8 cellular contexts compared by ENCODE assay signal in the genomic region with DNA sequence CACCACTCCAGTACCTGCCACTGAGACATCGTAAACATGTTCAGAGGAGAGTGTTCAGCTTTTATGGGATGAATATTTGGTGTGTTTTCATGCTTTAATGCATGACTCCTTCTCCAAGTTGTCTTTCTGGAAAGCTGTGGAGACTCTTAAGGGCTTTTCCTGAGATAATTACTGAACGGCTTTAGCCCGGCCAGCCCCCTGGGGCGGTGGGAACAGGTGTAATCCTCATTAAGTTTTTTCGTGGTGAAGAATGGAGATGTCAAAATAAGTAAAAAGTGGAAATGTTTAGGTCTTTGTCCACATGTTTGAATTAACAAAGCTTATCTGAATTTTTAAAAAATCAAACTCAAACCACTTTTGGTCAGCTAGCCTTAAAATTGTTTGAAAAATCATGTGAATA. TPM values are rescaled to one million over a fixed set of nuclear protein-coding genes. Genes with fewer than 3 reads are reported as not detected.
DNase-seq lines count a peak whose midpoint lies in the region; ATAC-seq and TF ChIP-seq lines count a peak whose summit lies in the region.

No MANE protein-coding gene starts in this region.

- intact Hi-C loops in activated CD8-positive, alpha-beta T cell treated with anti-CD3 and anti-CD28 coated beads for 36 hours (cut with micrococcal nuclease) = loop anchor here (5.0 kb wide), 1 partner anchor 83 kb away; no protein-coding TSS in a partner anchor

- TF ChIP-seq CTCF in SK-N-SH (IDR thresholded peaks at IDR 0.05) = no peak
- no peak for TF ChIP-seq CTCF in activated CD8-positive, alpha-beta T cell treated with anti-CD3 and anti-CD28 coated beads for 36 hours (IDR thresholded peaks at IDR 0.05)

- H3K4me2 ChIP-seq in SK-N-SH = peak overlapping the region; percentile 74

- no peaks in the 10 kb centered on the region for H3F3A ChIP-seq in SK-N-SH (replicated peaks; ENCODE audit: insufficient read depth)

- peak overlapping the region; percentile 93 for H3K27ac Mint-ChIP-seq in activated CD8-positive, alpha-beta T cell treated with anti-CD3 and anti-CD28 coated beads for 36 hours

- no peaks in the 10 kb centered on the region for H3K27me3 ChIP-seq in SK-N-SH (ENCODE audit: insufficient read depth)
- H3K27me3 ChIP-seq in subcutaneous abdominal adipose tissue (ENCODE audit: control insufficient read depth in 5 of 5, insufficient read depth in 4 of 5, low read length in 5 of 5) = no peaks in the 10 kb centered on the region

- ATAC-seq in SK-N-SH treated with all-trans-retinoic acid at 6 μM for 48 hours (no peak; the same call in 2 of the 3 replicates), GM18873 (IDR thresholded peaks at IDR 0.05; ENCODE audit: low FRiP score, unreplicated experiment) (no peak)
- no peak for ATAC-seq in activated CD8-positive, alpha-beta T cell treated with anti-CD3 and anti-CD28 coated beads for 36 hours

- no peak overlapping the region for H3K27ac ChIP-seq in SK-N-SH (ENCODE audit: low read depth in 2 of 2, low read length in 1 of 2)
- H3K27ac ChIP-seq in subcutaneous abdominal adipose tissue (ENCODE audit: low read depth, low read length) = peak overlapping the region; percentile 66

- TF ChIP-seq EP300 in SK-N-SH (IDR thresholded peaks at IDR 0.05; ENCODE audit: borderline replicate concordance in 1 of 2, low read depth in 1 of 2, low read length in 1 of 2) = no peak

- WGBS in SK-N-SH (ENCODE audit: low lambda C conversion rate) = 29% methylated on average over 5 of the region's 5 CpGs

- CTCF ChIA-PET in SK-N-SH (lab: Yijun Ruan, JAX) = interaction anchor here (0.7 to 0.8 kb wide), 2 partner anchors 54 to 156 kb away, joined by 3 read pairs; no protein-coding TSS in a partner anchor
- CTCF ChIA-PET in activated CD8-positive, alpha-beta T cell treated with anti-CD3 and anti-CD28 coated beads for 36 hours (lab: Charles Lee) = interaction anchor here (1.6 to 3.2 kb wide), 3 partner anchors 9 to 377 kb away, joined by 3 to 14 read pairs (median 10); no protein-coding TSS in a partner anchor

- H3K4me1 Mint-ChIP-seq in activated CD8-positive, alpha-beta T cell treated with anti-CD3 and anti-CD28 coated beads for 36 hours (ENCODE audit: low read depth) = peaks cover 42% of the 10 kb centered on the region

- H4K20me1 ChIP-seq in SK-N-SH (ENCODE audit: insufficient read depth) = no peaks in the 10 kb centered on the region

- peak overlapping the region; percentile 95 for H3K4me3 Mint-ChIP-seq in activated CD8-positive, alpha-beta T cell treated with anti-CD3 and anti-CD28 coated beads for 36 hours

- POLR2A ChIA-PET in SK-N-SH (lab: Yijun Ruan, JAX) = no interaction called here
- POLR2A ChIA-PET in activated CD8-positive, alpha-beta T cell treated with anti-CD3 and anti-CD28 coated beads for 36 hours (lab: Charles Lee) = interaction anchor here (0.7 to 2.0 kb wide), 3 partner anchors 10 to 84 kb away, joined by 3 to 13 read pairs (median 3); no protein-coding TSS in a partner anchor

- H3K9ac ChIP-seq in SK-N-SH (peak overlapping the region; percentile 76; the same call in 1 of the 2 replicates), subcutaneous abdominal adipose tissue (ENCODE audit: low read length in 5 of 5) (peak overlapping the region in 4 of 5 donors; percentile 34 to 71 (median 64))

- H3K9me3 ChIP-seq in SK-N-SH (no peaks in the 10 kb centered on the region), iPS-18c (ENCODE audit: control insufficient read depth, insufficient read depth, low read length) (no peaks in the 10 kb centered on the region), subcutaneous abdominal adipose tissue (ENCODE audit: control insufficient read depth in 5 of 5, low read length in 5 of 5) (no peaks in the 10 kb centered on the region)

- no peak for DNase-seq in SK-N-SH
- no peak for DNase-seq in activated CD8-positive, alpha-beta T cell treated with anti-CD3 and anti-CD28 coated beads for 36 hours
- DNase-seq in GF-D8 (lab: John Stamatoyannopoulos, UW) = no peak
- no peak for DNase-seq in LoVo (ENCODE audit: low spot score)

- H3K4me3 ChIP-seq in SK-N-SH (ENCODE audit: low read depth in 2 of 2, low read length in 1 of 2) (peak overlapping the region; percentile 80 to 83), iPS-18c (ENCODE audit: insufficient read depth, low read depth, low read length) (peak overlapping the region; percentile 78), subcutaneous abdominal adipose tissue (ENCODE audit: low read depth in 1 of 5, low read length in 5 of 5) (peak overlapping the region; percentile 71 to 86 (median 79))

- H3K27me3 Mint-ChIP-seq in activated CD8-positive, alpha-beta T cell treated with anti-CD3 and anti-CD28 coated beads for 36 hours = no peaks in the 10 kb centered on the region

- peak overlapping the region; percentile 95; the same call in 1 of the 2 replicates for H2AFZ ChIP-seq in SK-N-SH (ENCODE audit: low read depth)

- H3K36me3 ChIP-seq in SK-N-SH (replicated peaks in 1 of 2; ENCODE audit: control insufficient read depth in 1 of 2, insufficient read depth in 2 of 2, low read length in 1 of 2) (no peaks in the 10 kb centered on the region), subcutaneous abdominal adipose tissue (ENCODE audit: control insufficient read depth in 5 of 5, insufficient read depth in 5 of 5, low read length in 5 of 5) (no peaks in the 10 kb centered on the region)

- peaks cover 3% of the 10 kb centered on the region for H3K36me3 Mint-ChIP-seq in activated CD8-positive, alpha-beta T cell treated with anti-CD3 and anti-CD28 coated beads for 36 hours (ENCODE audit: low read depth)

- H3K9me3 Mint-ChIP-seq in activated CD8-positive, alpha-beta T cell treated with anti-CD3 and anti-CD28 coated beads for 36 hours = no peaks in the 10 kb centered on the region

- H3K79me2 ChIP-seq in SK-N-SH (ENCODE audit: insufficient read depth) = peaks cover 27% of the 10 kb centered on the region

- no peaks in the 10 kb centered on the region for H3K9me2 ChIP-seq in SK-N-SH

- TF ChIP-seq RAD21 in SK-N-SH (IDR thresholded peaks at IDR 0.05; ENCODE audit: low read length) = no peak

- peaks cover 4 to 22% of the 10 kb centered on the region in 2 experiments; a peak in 3 of 4 replicates for H3K4me1 ChIP-seq in SK-N-SH (ENCODE audit: control insufficient read depth in 1 of 2, insufficient read depth in 2 of 2, low read depth in 1 of 2, low read length in 1 of 2)
- peaks cover 0 to 26% (median 15%) of the 10 kb centered on the region in 5 donors for H3K4me1 ChIP-seq in subcutaneous abdominal adipose tissue (ENCODE audit: control insufficient read depth in 5 of 5, insufficient read depth in 5 of 5, low read length in 5 of 5)

TF ChIP-seq in SK-N-SH, 30 proteins besides CTCF, POLR2A, EP300 and RAD21:
- no peak for TF ChIP-seq RXRA (IDR thresholded peaks at IDR 0.05; ENCODE audit: borderline replicate concordance, low read depth)
- TF ChIP-seq, protein P1, sequence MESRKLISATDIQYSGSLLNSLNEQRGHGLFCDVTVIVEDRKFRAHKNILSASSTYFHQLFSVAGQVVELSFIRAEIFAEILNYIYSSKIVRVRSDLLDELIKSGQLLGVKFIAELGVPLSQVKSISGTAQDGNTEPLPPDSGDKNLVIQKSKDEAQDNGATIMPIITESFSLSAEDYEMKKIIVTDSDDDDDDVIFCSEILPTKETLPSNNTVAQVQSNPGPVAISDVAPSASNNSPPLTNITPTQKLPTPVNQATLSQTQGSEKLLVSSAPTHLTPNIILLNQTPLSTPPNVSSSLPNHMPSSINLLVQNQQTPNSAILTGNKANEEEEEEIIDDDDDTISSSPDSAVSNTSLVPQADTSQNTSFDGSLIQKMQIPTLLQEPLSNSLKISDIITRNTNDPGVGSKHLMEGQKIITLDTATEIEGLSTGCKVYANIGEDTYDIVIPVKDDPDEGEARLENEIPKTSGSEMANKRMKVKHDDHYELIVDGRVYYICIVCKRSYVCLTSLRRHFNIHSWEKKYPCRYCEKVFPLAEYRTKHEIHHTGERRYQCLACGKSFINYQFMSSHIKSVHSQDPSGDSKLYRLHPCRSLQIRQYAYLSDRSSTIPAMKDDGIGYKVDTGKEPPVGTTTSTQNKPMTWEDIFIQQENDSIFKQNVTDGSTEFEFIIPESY (IDR thresholded peaks at IDR 0.05; ENCODE audit: borderline replicate concordance, low read depth) = no peak
- TF ChIP-seq ELF1 (IDR thresholded peaks at IDR 0.05) = no peak
- no peak for TF ChIP-seq FOSL2 (IDR thresholded peaks at IDR 0.05; ENCODE audit: borderline replicate concordance, low read depth)
- no peak for TF ChIP-seq FOXJ3 (CRISPR knock-in tag; IDR thresholded peaks at IDR 0.05)
- TF ChIP-seq SMC3 (IDR thresholded peaks at IDR 0.05; ENCODE audit: low read depth, low read length) = no peak

TF ChIP-seq in SK-N-SH treated with all-trans-retinoic acid at 6 μM for 48 hours, 23 proteins besides CTCF, POLR2A, EP300 and RAD21:
- TF ChIP-seq SNAI2 (CRISPR knock-in tag; IDR thresholded peaks at IDR 0.05) (no peak), TCF4 (CRISPR knock-in tag; IDR thresholded peaks at IDR 0.05; ENCODE audit: borderline replicate concordance) (no peak), ZFP30 (CRISPR knock-in tag; IDR thresholded peaks at IDR 0.05) (no peak), RARB (CRISPR knock-in tag; IDR thresholded peaks at IDR 0.05) (no peak), ISL1 (CRISPR knock-in tag; IDR thresholded peaks at IDR 0.05) (no peak), PPARA (CRISPR knock-in tag; IDR thresholded peaks at IDR 0.05; ENCODE audit: borderline replicate concordance) (no peak), ZNF70 (CRISPR knock-in tag; IDR thresholded peaks at IDR 0.05) (no peak), BACH2 (CRISPR knock-in tag; IDR thresholded peaks at IDR 0.05; ENCODE audit: borderline replicate concordance) (no peak), ZNF565 (CRISPR knock-in tag; conservative IDR thresholded peaks at IDR 0.05; ENCODE audit: low read depth) (no peak)
TF ChIP-seq in SK-N-SH treated with all-trans-retinoic acid at 6 μM for 48 hours: peak in this region for 0.

RNA-seq across cellular contexts. Expression of a gene that starts 1.5 kb away (rescaled TPM):
- 6.5 and 7.1 TPM in 2 replicates for polyA plus RNA-seq in SK-N-SH (2012; rRNA removed)
- polyA plus RNA-seq in SK-N-SH (2012; cell fraction: cytosol; rRNA removed) = 3.6 and 4.7 TPM in 2 replicates
- polyA plus RNA-seq in SK-N-SH (2012; cell fraction: nucleus; rRNA removed) = 18.8 and 21.3 TPM in 2 replicates
- total RNA-seq in activated CD8-positive, alpha-beta T cell treated with anti-CD3 and anti-CD28 coated beads for 36 hours = 10 to 100 TPM; 28.1 to 29.0 TPM
